ENCODE assay signal across 1 cellular context in genomic region chr13:26497991-26498423, GRCh38.
TF ChIP-seq lines count a peak whose summit lies in the region.

No MANE protein-coding gene starts in this region.

TF ChIP-seq in SK-N-SH treated with all-trans-retinoic acid at 6 μM for 48 hours, 23 proteins besides CTCF, POLR2A, EP300 and RAD21 (continued from another document):
- no peak for TF ChIP-seq CREB5 (CRISPR knock-in tag; IDR thresholded peaks at IDR 0.05; ENCODE audit: low read depth)
- no peak for TF ChIP-seq OSR1 (CRISPR knock-in tag; IDR thresholded peaks at IDR 0.05)
- no peak for TF ChIP-seq CSDC2 (CRISPR knock-in tag; IDR thresholded peaks at IDR 0.05)
- no peak for TF ChIP-seq TSHZ2 (CRISPR knock-in tag; IDR thresholded peaks at IDR 0.05)
- TF ChIP-seq SNAI2 (CRISPR knock-in tag; IDR thresholded peaks at IDR 0.05): no peak
- TF ChIP-seq TOX (CRISPR knock-in tag; IDR thresholded peaks at IDR 0.05; ENCODE audit: borderline replicate concordance): no peak
- no peak for TF ChIP-seq ZFP30 (CRISPR knock-in tag; IDR thresholded peaks at IDR 0.05)
- no peak for TF ChIP-seq ZNF8 (CRISPR knock-in tag; IDR thresholded peaks at IDR 0.05)
- TF ChIP-seq GLIS3 (CRISPR knock-in tag; IDR thresholded peaks at IDR 0.05): no peak
- no peak for TF ChIP-seq ZNF70 (CRISPR knock-in tag; IDR thresholded peaks at IDR 0.05)
- TF ChIP-seq RARB (CRISPR knock-in tag; IDR thresholded peaks at IDR 0.05): no peak
- TF ChIP-seq, protein P1, sequence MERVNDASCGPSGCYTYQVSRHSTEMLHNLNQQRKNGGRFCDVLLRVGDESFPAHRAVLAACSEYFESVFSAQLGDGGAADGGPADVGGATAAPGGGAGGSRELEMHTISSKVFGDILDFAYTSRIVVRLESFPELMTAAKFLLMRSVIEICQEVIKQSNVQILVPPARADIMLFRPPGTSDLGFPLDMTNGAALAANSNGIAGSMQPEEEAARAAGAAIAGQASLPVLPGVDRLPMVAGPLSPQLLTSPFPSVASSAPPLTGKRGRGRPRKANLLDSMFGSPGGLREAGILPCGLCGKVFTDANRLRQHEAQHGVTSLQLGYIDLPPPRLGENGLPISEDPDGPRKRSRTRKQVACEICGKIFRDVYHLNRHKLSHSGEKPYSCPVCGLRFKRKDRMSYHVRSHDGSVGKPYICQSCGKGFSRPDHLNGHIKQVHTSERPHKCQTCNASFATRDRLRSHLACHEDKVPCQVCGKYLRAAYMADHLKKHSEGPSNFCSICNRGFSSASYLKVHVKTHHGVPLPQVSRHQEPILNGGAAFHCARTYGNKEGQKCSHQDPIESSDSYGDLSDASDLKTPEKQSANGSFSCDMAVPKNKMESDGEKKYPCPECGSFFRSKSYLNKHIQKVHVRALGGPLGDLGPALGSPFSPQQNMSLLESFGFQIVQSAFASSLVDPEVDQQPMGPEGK (CRISPR knock-in tag; IDR thresholded peaks at IDR 0.05; ENCODE audit: borderline replicate concordance): no peak
- no peak for TF ChIP-seq ARNTL (CRISPR knock-in tag; IDR thresholded peaks at IDR 0.05; ENCODE audit: borderline replicate concordance, low read depth)
- TF ChIP-seq BACH2 (CRISPR knock-in tag; IDR thresholded peaks at IDR 0.05; ENCODE audit: borderline replicate concordance): no peak
- TF ChIP-seq ZNF565 (CRISPR knock-in tag; conservative IDR thresholded peaks at IDR 0.05; ENCODE audit: low read depth): no peak
- TF ChIP-seq PPARA (CRISPR knock-in tag; IDR thresholded peaks at IDR 0.05; ENCODE audit: borderline replicate concordance): no peak
